ENCODE assay signal across 8 cellular contexts in the genomic region with DNA sequence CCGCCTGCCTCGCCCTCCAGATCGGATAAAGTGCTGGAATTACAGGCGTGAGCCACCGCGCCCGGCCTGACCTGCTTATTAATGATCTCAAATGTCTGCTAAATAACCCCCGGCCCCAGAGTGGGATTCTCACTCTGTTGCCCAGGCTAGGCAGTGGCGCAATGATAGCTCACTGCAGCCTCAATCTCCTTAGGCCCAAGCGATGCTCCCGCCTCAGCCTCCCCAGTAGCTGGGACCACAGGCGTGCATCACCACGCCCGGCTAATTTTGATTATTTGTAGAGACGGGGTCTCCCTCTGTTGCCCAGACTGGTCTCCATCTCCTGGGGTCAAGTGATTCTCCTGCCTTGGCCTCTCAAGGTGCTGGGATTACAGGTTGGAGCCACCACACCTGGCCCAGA. TPM values are rescaled to one million over a fixed set of nuclear protein-coding genes. Genes with fewer than 3 reads are reported as not detected.
DNase-seq lines count a peak whose midpoint lies in the region; ATAC-seq and TF ChIP-seq lines count a peak whose summit lies in the region.

No MANE protein-coding gene starts in this region.

- intact Hi-C loops in tibial artery (cut with DNase I; ENCODE audit: low total_unique reads) = loop anchor here (1.0 to 2.0 kb wide), 2 partner anchors 128 to 138 kb away; a partner anchor contains a TSS

- no peaks in the 10 kb centered on the region for H3K36me3 Mint-ChIP-seq in activated T-cell treated with anti-CD3 and anti-CD28 coated beads, Interleukin-2, amount 50 U/mL, for 72 hours (ENCODE audit: insufficient read depth in 2 of 2)

- TF ChIP-seq CTCF in tibial artery (IDR thresholded peaks at IDR 0.05) = no peak

- peak overlapping the region; percentile 98 to 99 for H3K27ac ChIP-seq in tibial artery

- peak overlapping the region; percentile 42 for H3K27ac Mint-ChIP-seq in activated T-cell treated with anti-CD3 and anti-CD28 coated beads, Interleukin-2, amount 50 U/mL, for 72 hours

- H3K36me3 ChIP-seq in tibial artery = peaks cover 0 to 4% (median 0%) of the 10 kb centered on the region in 3 donors

- peaks cover 49% of the 10 kb centered on the region for H3K4me1 Mint-ChIP-seq in activated T-cell treated with anti-CD3 and anti-CD28 coated beads, Interleukin-2, amount 50 U/mL, for 72 hours (ENCODE audit: low read depth)

- peaks cover 0 to 11% of the 10 kb centered on the region in 2 donors for H3K27me3 ChIP-seq in tibial artery

- H3K4me3 ChIP-seq in tibial artery = peak overlapping the region; percentile 76 to 84

- peak; percentile 32 for DNase-seq in activated T-cell treated with anti-CD3 and anti-CD28 coated beads, Interleukin-2, amount 50 U/mL, for 1 hour
- DNase-seq in activated T-cell treated with anti-CD3 and anti-CD28 coated beads for 4 hours (no peak), left kidney (ENCODE audit: low read depth, low spot score) (peak; percentile 7), tibial artery (no peak), NAMALWA (ENCODE audit: low spot score) (no peak)
- no peak for DNase-seq in activated T-cell treated with anti-CD3 and anti-CD28 coated beads, Interleukin-2, amount 50 U/mL, for 72 hours
- DNase-seq in effector CD8-positive, alpha-beta T cell (lab: John Stamatoyannopoulos, UW) = no peak

- H3K27me3 Mint-ChIP-seq in activated T-cell treated with anti-CD3 and anti-CD28 coated beads, Interleukin-2, amount 50 U/mL, for 72 hours (ENCODE audit: low read depth) = peaks cover 14% of the 10 kb centered on the region

- no peak for ATAC-seq in activated T-cell treated with anti-CD3 and anti-CD28 coated beads, Interleukin-2, amount 50 U/mL, for 72 hours (replicated peaks in 1 of 2)
- ATAC-seq in GM21447 (IDR thresholded peaks at IDR 0.05; ENCODE audit: unreplicated experiment) = no peak

- peak overlapping the region; percentile 79 to 90 for H3K4me3 Mint-ChIP-seq in activated T-cell treated with anti-CD3 and anti-CD28 coated beads, Interleukin-2, amount 50 U/mL, for 72 hours

- no peaks in the 10 kb centered on the region for H3K9me3 ChIP-seq in tibial artery

- peaks cover 15 to 85% (median 76%) of the 10 kb centered on the region in 4 donors for H3K4me1 ChIP-seq in tibial artery

- H3K9me3 Mint-ChIP-seq in activated T-cell treated with anti-CD3 and anti-CD28 coated beads, Interleukin-2, amount 50 U/mL, for 72 hours = no peaks in the 10 kb centered on the region

RNA-seq across cellular contexts. Expression of a gene that starts 0.6 kb away (rescaled TPM):
- 100 to 1,000 TPM; 169 to 201 TPM for total RNA-seq in activated T-cell treated with anti-CD3 and anti-CD28 coated beads, Interleukin-2, amount 50 U/mL, for 72 hours

RNA-seq across cellular contexts. Expression of a gene that starts 3.1 kb away (rescaled TPM):
- under 1 TPM; 0.38 to 0.58 TPM for total RNA-seq in activated T-cell treated with anti-CD3 and anti-CD28 coated beads, Interleukin-2, amount 50 U/mL, for 72 hours

RNA-seq across cellular contexts. Expression of a gene that starts 7.5 kb away (rescaled TPM):
- total RNA-seq in activated T-cell treated with anti-CD3 and anti-CD28 coated beads, Interleukin-2, amount 50 U/mL, for 72 hours = 10 to 100 TPM; 72.3 to 75.4 TPM

RNA-seq across cellular contexts. Expression of a gene that starts 28.2 kb away (rescaled TPM):
- 100 to 1,000 TPM; 400 to 456 TPM for total RNA-seq in activated T-cell treated with anti-CD3 and anti-CD28 coated beads, Interleukin-2, amount 50 U/mL, for 72 hours

RNA-seq across cellular contexts. Expression of a gene that starts 34.4 kb away (rescaled TPM):
- 10 to 100 TPM; 59.8 to 69.1 TPM for total RNA-seq in activated T-cell treated with anti-CD3 and anti-CD28 coated beads, Interleukin-2, amount 50 U/mL, for 72 hours

Comparison
In these comparisons a context has a peak if more than half of its experiments do, and no peak if none do; other contexts are left out.
1. DNase-seq: peak in activated T-cell treated with anti-CD3 and anti-CD28 coated beads, Interleukin-2, amount 50 U/mL, for 1 hour (single experiment) and left kidney (single experiment); none in activated T-cell treated with anti-CD3 and anti-CD28 coated beads for 4 hours (single experiment), activated T-cell treated with anti-CD3 and anti-CD28 coated beads, Interleukin-2, amount 50 U/mL, for 72 hours (0 of 2), tibial artery (0 of 2), NAMALWA (single experiment) and effector CD8-positive, alpha-beta T cell (single experiment).